Comparison of ENCODE assay signal across 1 cellular context in the genomic region with DNA sequence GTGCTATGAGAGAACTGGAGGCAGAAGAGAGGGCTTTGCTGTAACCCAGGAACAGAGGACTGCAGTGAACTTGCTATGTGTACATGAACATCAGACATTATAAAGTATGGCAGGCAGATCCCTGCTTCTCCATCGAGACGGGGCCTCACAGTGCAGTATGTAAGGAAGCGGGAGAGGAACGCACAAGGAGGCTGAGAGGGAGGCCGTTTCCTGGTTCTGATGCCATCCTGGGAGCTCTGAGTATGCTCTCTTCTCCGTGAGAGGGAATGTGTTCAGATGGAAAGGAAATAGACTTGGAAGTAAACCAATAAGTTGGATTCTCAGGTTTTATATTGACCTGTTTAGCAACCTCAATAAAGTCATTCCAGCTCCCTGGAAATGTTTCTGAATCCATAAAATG.
TF ChIP-seq lines count a peak whose summit lies in the region.

No MANE protein-coding gene starts in this region.

TF ChIP-seq in IMR-90, 13 proteins besides CTCF, POLR2A, EP300 and RAD21:
- TF ChIP-seq NFE2L2 (IDR thresholded peaks at IDR 0.05; ENCODE audit: low read depth, low read length) = no peak
- TF ChIP-seq BHLHE40 (IDR thresholded peaks at IDR 0.05; ENCODE audit: low read depth, low read length) = no peak
- no peak for TF ChIP-seq CHD1 (IDR thresholded peaks at IDR 0.05; ENCODE audit: low read depth, low read length)
